ENCODE assay signal across 1 cellular context in the genomic region with DNA sequence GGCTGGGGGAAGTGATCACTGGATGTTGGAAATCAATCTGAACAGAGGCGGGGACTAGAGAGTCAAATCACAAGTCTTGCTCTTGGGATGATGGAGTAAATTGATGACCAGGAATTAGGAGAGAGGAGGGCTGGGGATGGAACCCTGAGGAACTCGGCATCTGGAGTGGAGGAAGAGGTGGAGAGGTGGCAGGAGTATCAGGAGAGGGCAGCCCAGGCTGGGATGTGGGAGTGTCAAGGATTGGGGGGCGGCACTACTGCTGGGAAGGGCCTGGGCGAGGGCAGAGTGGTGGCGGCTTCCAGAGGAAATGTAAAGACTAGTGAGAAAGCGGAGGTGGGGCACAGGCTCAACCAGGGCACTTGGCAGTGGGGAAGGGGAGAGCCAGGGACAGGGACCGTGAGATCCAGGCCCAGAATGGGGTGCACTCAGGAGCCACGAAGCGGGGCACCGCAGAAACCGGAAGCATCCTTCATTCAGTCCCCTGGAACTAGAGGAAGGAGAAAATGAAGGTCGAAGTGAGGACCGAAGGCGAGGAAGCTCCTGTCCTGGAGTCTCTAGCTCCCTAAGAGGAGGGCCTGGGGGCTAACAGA.
TF ChIP-seq lines count a peak whose summit lies in the region.

No MANE protein-coding gene starts in this region.

TF ChIP-seq in GM23338, 12 proteins besides CTCF, POLR2A, EP300 and RAD21 (continued from another document):
- TF ChIP-seq, protein P1, sequence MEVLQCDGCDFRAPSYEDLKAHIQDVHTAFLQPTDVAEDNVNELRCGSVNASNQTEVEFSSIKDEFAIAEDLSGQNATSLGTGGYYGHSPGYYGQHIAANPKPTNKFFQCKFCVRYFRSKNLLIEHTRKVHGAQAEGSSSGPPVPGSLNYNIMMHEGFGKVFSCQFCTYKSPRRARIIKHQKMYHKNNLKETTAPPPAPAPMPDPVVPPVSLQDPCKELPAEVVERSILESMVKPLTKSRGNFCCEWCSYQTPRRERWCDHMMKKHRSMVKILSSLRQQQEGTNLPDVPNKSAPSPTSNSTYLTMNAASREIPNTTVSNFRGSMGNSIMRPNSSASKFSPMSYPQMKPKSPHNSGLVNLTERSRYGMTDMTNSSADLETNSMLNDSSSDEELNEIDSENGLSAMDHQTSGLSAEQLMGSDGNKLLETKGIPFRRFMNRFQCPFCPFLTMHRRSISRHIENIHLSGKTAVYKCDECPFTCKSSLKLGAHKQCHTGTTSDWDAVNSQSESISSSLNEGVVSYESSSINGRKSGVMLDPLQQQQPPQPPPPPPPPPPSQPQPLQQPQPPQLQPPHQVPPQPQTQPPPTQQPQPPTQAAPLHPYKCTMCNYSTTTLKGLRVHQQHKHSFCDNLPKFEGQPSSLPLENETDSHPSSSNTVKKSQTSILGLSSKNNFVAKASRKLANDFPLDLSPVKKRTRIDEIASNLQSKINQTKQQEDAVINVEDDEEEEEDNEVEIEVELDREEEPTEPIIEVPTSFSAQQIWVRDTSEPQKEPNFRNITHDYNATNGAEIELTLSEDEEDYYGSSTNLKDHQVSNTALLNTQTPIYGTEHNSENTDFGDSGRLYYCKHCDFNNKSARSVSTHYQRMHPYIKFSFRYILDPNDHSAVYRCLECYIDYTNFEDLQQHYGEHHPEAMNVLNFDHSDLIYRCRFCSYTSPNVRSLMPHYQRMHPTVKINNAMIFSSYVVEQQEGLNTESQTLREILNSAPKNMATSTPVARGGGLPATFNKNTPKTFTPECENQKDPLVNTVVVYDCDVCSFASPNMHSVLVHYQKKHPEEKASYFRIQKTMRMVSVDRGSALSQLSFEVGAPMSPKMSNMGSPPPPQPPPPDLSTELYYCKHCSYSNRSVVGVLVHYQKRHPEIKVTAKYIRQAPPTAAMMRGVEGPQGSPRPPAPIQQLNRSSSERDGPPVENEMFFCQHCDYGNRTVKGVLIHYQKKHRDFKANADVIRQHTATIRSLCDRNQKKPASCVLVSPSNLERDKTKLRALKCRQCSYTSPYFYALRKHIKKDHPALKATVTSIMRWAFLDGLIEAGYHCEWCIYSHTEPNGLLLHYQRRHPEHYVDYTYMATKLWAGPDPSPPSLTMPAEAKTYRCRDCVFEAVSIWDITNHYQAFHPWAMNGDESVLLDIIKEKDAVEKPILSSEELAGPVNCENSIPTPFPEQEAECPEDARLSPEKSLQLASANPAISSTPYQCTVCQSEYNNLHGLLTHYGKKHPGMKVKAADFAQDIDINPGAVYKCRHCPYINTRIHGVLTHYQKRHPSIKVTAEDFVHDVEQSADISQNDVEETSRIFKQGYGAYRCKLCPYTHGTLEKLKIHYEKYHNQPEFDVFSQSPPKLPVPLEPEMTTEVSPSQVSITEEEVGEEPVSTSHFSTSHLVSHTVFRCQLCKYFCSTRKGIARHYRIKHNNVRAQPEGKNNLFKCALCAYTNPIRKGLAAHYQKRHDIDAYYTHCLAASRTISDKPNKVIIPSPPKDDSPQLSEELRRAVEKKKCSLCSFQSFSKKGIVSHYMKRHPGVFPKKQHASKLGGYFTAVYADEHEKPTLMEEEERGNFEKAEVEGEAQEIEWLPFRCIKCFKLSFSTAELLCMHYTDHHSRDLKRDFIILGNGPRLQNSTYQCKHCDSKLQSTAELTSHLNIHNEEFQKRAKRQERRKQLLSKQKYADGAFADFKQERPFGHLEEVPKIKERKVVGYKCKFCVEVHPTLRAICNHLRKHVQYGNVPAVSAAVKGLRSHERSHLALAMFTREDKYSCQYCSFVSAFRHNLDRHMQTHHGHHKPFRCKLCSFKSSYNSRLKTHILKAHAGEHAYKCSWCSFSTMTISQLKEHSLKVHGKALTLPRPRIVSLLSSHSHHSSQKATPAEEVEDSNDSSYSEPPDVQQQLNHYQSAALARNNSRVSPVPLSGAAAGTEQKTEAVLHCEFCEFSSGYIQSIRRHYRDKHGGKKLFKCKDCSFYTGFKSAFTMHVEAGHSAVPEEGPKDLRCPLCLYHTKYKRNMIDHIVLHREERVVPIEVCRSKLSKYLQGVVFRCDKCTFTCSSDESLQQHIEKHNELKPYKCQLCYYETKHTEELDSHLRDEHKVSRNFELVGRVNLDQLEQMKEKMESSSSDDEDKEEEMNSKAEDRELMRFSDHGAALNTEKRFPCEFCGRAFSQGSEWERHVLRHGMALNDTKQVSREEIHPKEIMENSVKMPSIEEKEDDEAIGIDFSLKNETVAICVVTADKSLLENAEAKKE (CRISPR knock-in tag; IDR thresholded peaks at IDR 0.05) = no peak
- TF ChIP-seq, protein P2, sequence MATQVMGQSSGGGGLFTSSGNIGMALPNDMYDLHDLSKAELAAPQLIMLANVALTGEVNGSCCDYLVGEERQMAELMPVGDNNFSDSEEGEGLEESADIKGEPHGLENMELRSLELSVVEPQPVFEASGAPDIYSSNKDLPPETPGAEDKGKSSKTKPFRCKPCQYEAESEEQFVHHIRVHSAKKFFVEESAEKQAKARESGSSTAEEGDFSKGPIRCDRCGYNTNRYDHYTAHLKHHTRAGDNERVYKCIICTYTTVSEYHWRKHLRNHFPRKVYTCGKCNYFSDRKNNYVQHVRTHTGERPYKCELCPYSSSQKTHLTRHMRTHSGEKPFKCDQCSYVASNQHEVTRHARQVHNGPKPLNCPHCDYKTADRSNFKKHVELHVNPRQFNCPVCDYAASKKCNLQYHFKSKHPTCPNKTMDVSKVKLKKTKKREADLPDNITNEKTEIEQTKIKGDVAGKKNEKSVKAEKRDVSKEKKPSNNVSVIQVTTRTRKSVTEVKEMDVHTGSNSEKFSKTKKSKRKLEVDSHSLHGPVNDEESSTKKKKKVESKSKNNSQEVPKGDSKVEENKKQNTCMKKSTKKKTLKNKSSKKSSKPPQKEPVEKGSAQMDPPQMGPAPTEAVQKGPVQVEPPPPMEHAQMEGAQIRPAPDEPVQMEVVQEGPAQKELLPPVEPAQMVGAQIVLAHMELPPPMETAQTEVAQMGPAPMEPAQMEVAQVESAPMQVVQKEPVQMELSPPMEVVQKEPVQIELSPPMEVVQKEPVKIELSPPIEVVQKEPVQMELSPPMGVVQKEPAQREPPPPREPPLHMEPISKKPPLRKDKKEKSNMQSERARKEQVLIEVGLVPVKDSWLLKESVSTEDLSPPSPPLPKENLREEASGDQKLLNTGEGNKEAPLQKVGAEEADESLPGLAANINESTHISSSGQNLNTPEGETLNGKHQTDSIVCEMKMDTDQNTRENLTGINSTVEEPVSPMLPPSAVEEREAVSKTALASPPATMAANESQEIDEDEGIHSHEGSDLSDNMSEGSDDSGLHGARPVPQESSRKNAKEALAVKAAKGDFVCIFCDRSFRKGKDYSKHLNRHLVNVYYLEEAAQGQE (IDR thresholded peaks at IDR 0.05; ENCODE audit: unreplicated experiment) = no peak
- TF ChIP-seq POLR2AphosphoS5 (IDR thresholded peaks at IDR 0.05; ENCODE audit: low read depth) = no peak
